In the genomic region with DNA sequence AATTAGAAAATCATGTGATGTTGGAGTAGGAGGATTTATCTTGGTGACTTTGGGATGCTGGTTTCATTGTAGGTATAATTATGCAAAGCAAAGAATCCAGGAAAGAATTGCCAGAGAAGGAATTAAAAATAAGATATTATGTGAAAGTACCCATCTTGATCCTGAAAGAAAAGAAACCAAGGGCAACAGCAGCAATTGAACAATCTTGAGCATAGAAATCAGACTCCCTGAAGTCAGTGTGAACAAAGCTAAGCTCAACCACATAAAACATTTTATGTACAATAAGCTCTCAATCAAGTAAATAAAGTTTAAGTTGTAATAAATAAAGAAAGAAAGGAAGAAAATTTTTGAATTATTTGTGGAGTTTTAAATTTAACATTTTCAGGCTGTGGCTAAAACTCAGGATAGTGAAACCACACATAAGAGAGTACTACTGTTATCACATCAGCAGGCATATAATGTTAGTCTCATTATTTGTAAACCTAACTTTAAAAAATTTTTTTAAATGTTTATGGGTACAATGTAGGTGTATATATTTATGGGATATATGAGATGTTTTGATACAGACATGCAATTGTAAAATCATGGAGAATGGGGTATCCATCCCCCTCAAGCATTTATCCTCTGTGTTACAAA, we compare ENCODE assay signal across 9 cellular contexts. TPM values are rescaled to one million over a fixed set of nuclear protein-coding genes. Genes with fewer than 3 reads are reported as not detected.
DNase-seq lines count a peak whose midpoint lies in the region; ATAC-seq and TF ChIP-seq lines count a peak whose summit lies in the region.
"Had no signal": no experiment of that assay in that cellular context is flagged by ENCODE, and none has a peak within 500 bp of the region (broad histone marks: within the 10 kb centered on the region; RNA-seq: fewer than 3 reads in every experiment).

No MANE protein-coding gene starts in this region.

- H3K4me3 Mint-ChIP-seq in activated T-cell treated with anti-CD3 and anti-CD28 coated beads, Interleukin-2, amount 50 U/mL, for 72 hours: peak overlapping the region; percentile 94 to 98
- peak overlapping the region; percentile 83 for H3K4me3 Mint-ChIP-seq in activated naive CD8-positive, alpha-beta T cell treated with anti-CD3 and anti-CD28 coated beads, Interleukin-2, amount 50 U/mL, for 24 hours

- peaks cover 76% of the 10 kb centered on the region for H3K4me1 Mint-ChIP-seq in activated T-cell treated with anti-CD3 and anti-CD28 coated beads, Interleukin-2, amount 50 U/mL, for 72 hours (ENCODE audit: low read depth)
- H3K4me1 Mint-ChIP-seq in activated naive CD8-positive, alpha-beta T cell treated with anti-CD3 and anti-CD28 coated beads, Interleukin-2, amount 50 U/mL, for 24 hours: peaks cover 54% of the 10 kb centered on the region

- H3K4me1 ChIP-seq in thymus (ENCODE audit: control insufficient read depth, insufficient read depth, low read length): no peaks in the 10 kb centered on the region

- no peak overlapping the region for H3K27ac ChIP-seq in thymus (ENCODE audit: low read depth)

- no peaks in the 10 kb centered on the region for H3K9me3 ChIP-seq in thymus (ENCODE audit: control insufficient read depth)

- H3K27me3 ChIP-seq in kidney epithelial cell (ENCODE audit: control insufficient read depth, insufficient read depth, low read length) (no peaks in the 10 kb centered on the region), thymus (ENCODE audit: control insufficient read depth, insufficient read depth) (peaks cover 8% of the 10 kb centered on the region)

- no peaks in the 10 kb centered on the region for H3K36me3 ChIP-seq in kidney epithelial cell (ENCODE audit: control insufficient read depth, insufficient read depth, low read length)
- no peaks in the 10 kb centered on the region for H3K36me3 ChIP-seq in thymus (ENCODE audit: control insufficient read depth, insufficient read depth)

- peaks cover 81% of the 10 kb centered on the region for H3K27me3 Mint-ChIP-seq in activated T-cell treated with anti-CD3 and anti-CD28 coated beads, Interleukin-2, amount 50 U/mL, for 72 hours (ENCODE audit: low read depth)
- peaks cover 48% of the 10 kb centered on the region for H3K27me3 Mint-ChIP-seq in activated naive CD8-positive, alpha-beta T cell treated with anti-CD3 and anti-CD28 coated beads, Interleukin-2, amount 50 U/mL, for 24 hours

- peaks cover 1 to 13% of the 10 kb centered on the region in 2 donors for H3K36me3 Mint-ChIP-seq in activated T-cell treated with anti-CD3 and anti-CD28 coated beads, Interleukin-2, amount 50 U/mL, for 72 hours (ENCODE audit: insufficient read depth in 2 of 2)
- no peaks in the 10 kb centered on the region for H3K36me3 Mint-ChIP-seq in activated naive CD8-positive, alpha-beta T cell treated with anti-CD3 and anti-CD28 coated beads, Interleukin-2, amount 50 U/mL, for 24 hours (ENCODE audit: low read depth)

- H3K4me3 ChIP-seq in kidney epithelial cell (ENCODE audit: low read depth, low read length) (peak overlapping the region; percentile 29), thymus (ENCODE audit: low read length) (peak overlapping the region; percentile 27)

- no peak for TF ChIP-seq CTCF in kidney epithelial cell (IDR thresholded peaks at IDR 0.05; ENCODE audit: insufficient read depth, low read length, poor library complexity, severe bottlenecking)

- H3K27ac Mint-ChIP-seq in activated T-cell treated with anti-CD3 and anti-CD28 coated beads, Interleukin-2, amount 50 U/mL, for 72 hours: peak overlapping the region; percentile 95
- peak overlapping the region; percentile 74 for H3K27ac Mint-ChIP-seq in activated naive CD8-positive, alpha-beta T cell treated with anti-CD3 and anti-CD28 coated beads, Interleukin-2, amount 50 U/mL, for 24 hours

- peak; percentile 28 to 44 for ATAC-seq in activated T-cell treated with anti-CD3 and anti-CD28 coated beads, Interleukin-2, amount 50 U/mL, for 72 hours (replicated peaks in 1 of 2)
- ATAC-seq in activated naive CD8-positive, alpha-beta T cell treated with anti-CD3 and anti-CD28 coated beads, Interleukin-2, amount 50 U/mL, for 24 hours: no peak
- no peak for ATAC-seq in HG03521 (IDR thresholded peaks at IDR 0.05; ENCODE audit: unreplicated experiment)

- no peak for DNase-seq in activated T-cell treated with anti-CD3 and anti-CD28 coated beads, Interleukin-2, amount 50 U/mL, for 72 hours
- DNase-seq in activated T-cell treated with anti-CD3 and anti-CD28 coated beads for 4 hours: no peak
- no peak for DNase-seq in activated naive CD8-positive, alpha-beta T cell treated with anti-CD3 and anti-CD28 coated beads, Interleukin-2, amount 50 U/mL, for 24 hours
- no peak for DNase-seq in kidney epithelial cell (ENCODE audit: low read depth)
- DNase-seq in stimulated activated CD4-positive, alpha-beta T cell treated with anti-CD3 and anti-CD28 coated beads, Interleukin-4, amount 100 ng/mL, for 24 hours: no peak
- DNase-seq in T-helper 9 cell: no peak

- peaks cover 0 to 2% of the 10 kb centered on the region in 2 donors for H3K9me3 Mint-ChIP-seq in activated T-cell treated with anti-CD3 and anti-CD28 coated beads, Interleukin-2, amount 50 U/mL, for 72 hours
- H3K9me3 Mint-ChIP-seq in activated naive CD8-positive, alpha-beta T cell treated with anti-CD3 and anti-CD28 coated beads, Interleukin-2, amount 50 U/mL, for 24 hours: no peaks in the 10 kb centered on the region

RNA-seq across cellular contexts. Expression of a gene that starts 32.8 kb away (rescaled TPM):
- total RNA-seq in activated T-cell treated with anti-CD3 and anti-CD28 coated beads, Interleukin-2, amount 50 U/mL, for 72 hours: 1 to 10 TPM; 6.8 to 9.8 TPM
- not detected in 2 replicates for total RNA-seq in kidney epithelial cell
- polyA plus RNA-seq in thymus: 1.9 TPM

RNA-seq across cellular contexts. Expression of a gene that starts 38.0 kb away (rescaled TPM):
- total RNA-seq in activated T-cell treated with anti-CD3 and anti-CD28 coated beads, Interleukin-2, amount 50 U/mL, for 72 hours: 1 to 10 TPM; 1.9 to 2.3 TPM
- not detected in 2 replicates for total RNA-seq in kidney epithelial cell
- polyA plus RNA-seq in thymus: not detected
- total RNA-seq: sciatic nerve had no signal

Comparison
In these comparisons a context has a peak if more than half of its experiments do, and no peak if none do; other contexts are left out.
1. ATAC-seq: peak in activated T-cell treated with anti-CD3 and anti-CD28 coated beads, Interleukin-2, amount 50 U/mL, for 72 hours (2 of 2); none in activated naive CD8-positive, alpha-beta T cell treated with anti-CD3 and anti-CD28 coated beads, Interleukin-2, amount 50 U/mL, for 24 hours (single experiment) and HG03521 (single experiment).